Comparison of ENCODE assay signal across 9 cellular contexts in genomic region chr9:4680750-4681149, GRCh38. TPM values are rescaled to one million over a fixed set of nuclear protein-coding genes. Genes with fewer than 3 reads are reported as not detected.
DNase-seq lines count a peak whose midpoint lies in the region; ATAC-seq and TF ChIP-seq lines count a peak whose summit lies in the region.
"Had no signal": no experiment of that assay in that cellular context is flagged by ENCODE, and none has a peak within 500 bp of the region (broad histone marks: within the 10 kb centered on the region; RNA-seq: fewer than 3 reads in every experiment).

No MANE protein-coding gene starts in this region.

- intact Hi-C loops in cardiac septum (cut with DNase I) (no loop called here), right lobe of liver (cut with DNase I) (no loop called here), uterus (cut with DNase I; ENCODE audit: low total_unique reads) (no loop called here)

- WGBS in right lobe of liver (ENCODE audit: insufficient coverage, low coverage, low lambda C conversion rate, missing lambda C conversion rate): 33% methylated on average over 2 of the region's 2 CpGs

- TF ChIP-seq POLR2A in right lobe of liver (IDR thresholded peaks at IDR 0.05): peak; percentile 52
- no peak for TF ChIP-seq POLR2A in uterus (IDR thresholded peaks at IDR 0.05)

- H3K4me1 ChIP-seq in cardiac muscle cell (ENCODE audit: low read depth) (peaks cover 19% of the 10 kb centered on the region), right lobe of liver (peaks cover 0 to 17% (median 4%) of the 10 kb centered on the region in 4 donors), uterus (no peaks in the 10 kb centered on the region)

- H3K9me3 ChIP-seq in cardiac muscle cell (ENCODE audit: low read depth): no peaks in the 10 kb centered on the region
- H3K9me3 ChIP-seq in right lobe of liver: no peaks in the 10 kb centered on the region
- H3K9me3 ChIP-seq in uterus: no peaks in the 10 kb centered on the region

- peak in 1 of 2 donors; percentile 34 for DNase-seq in cardiac muscle cell (ENCODE audit: low read depth in 1 of 2, low spot score in 1 of 2)
- no peak for DNase-seq in cardiac septum (ENCODE audit: low spot score)
- no peak for DNase-seq in brain microvascular endothelial cell
- DNase-seq in right lobe of liver: no peak
- DNase-seq in uterus: no peak
- no peak for DNase-seq in KBM-7
- DNase-seq in T-helper 1 cell: no peak
- DNase-seq: CD4-positive, alpha-beta T cell had no signal

- no peak for TF ChIP-seq CTCF in cardiac muscle cell (IDR thresholded peaks at IDR 0.05; ENCODE audit: low read depth, low read length)
- no peak for TF ChIP-seq CTCF in brain microvascular endothelial cell (IDR thresholded peaks at IDR 0.05; ENCODE audit: low read depth, low read length, missing control alignments)
- no peak for TF ChIP-seq CTCF in right lobe of liver (IDR thresholded peaks at IDR 0.05)
- TF ChIP-seq CTCF in uterus (IDR thresholded peaks at IDR 0.05): no peak

- H3K4me3 ChIP-seq in cardiac muscle cell (peak overlapping the region; percentile 48), brain microvascular endothelial cell (ENCODE audit: low read depth, low read length) (peak overlapping the region; percentile 88), right lobe of liver (peak overlapping the region; percentile 76 to 91 (median 86)), uterus (peak overlapping the region in 1 of 2 donors; percentile 82)

- H3K27me3 ChIP-seq in cardiac muscle cell: no peaks in the 10 kb centered on the region
- no peaks in the 10 kb centered on the region for H3K27me3 ChIP-seq in brain microvascular endothelial cell (replicated peaks)
- H3K27me3 ChIP-seq in right lobe of liver: no peaks in the 10 kb centered on the region
- H3K27me3 ChIP-seq in uterus: no peaks in the 10 kb centered on the region

- peaks cover 4% of the 10 kb centered on the region for H3K36me3 ChIP-seq in cardiac muscle cell
- H3K36me3 ChIP-seq in brain microvascular endothelial cell (replicated peaks): peaks cover 5% of the 10 kb centered on the region
- peaks cover 0 to 10% (median 0%) of the 10 kb centered on the region in 4 donors for H3K36me3 ChIP-seq in right lobe of liver
- H3K36me3 ChIP-seq in uterus: no peaks in the 10 kb centered on the region

- ATAC-seq in right lobe of liver: peak; percentile 10 to 44 (median 32)
- ATAC-seq in GM18868 (IDR thresholded peaks at IDR 0.05; ENCODE audit: unreplicated experiment): no peak

- peak overlapping the region; percentile 95 for H3K27ac ChIP-seq in cardiac muscle cell
- H3K27ac ChIP-seq in brain microvascular endothelial cell: peak overlapping the region; percentile 93
- H3K27ac ChIP-seq in right lobe of liver: peak overlapping the region; percentile 93 to 99 (median 99)
- H3K27ac ChIP-seq in uterus: peak overlapping the region; percentile 94 to 95

- in situ Hi-C loops in brain microvascular endothelial cell (cut with HindIII; ENCODE audit: low pct_ligation_motif_present, low sequenced_read_pairs): no loop called here
- in situ Hi-C loops in KBM-7 (cut with MboI; ENCODE audit: low pct_unique_long_range_greater_than_20kb, low sequenced_read_pairs): no loop called here

RNA-seq across cellular contexts. Expression of gene CDC37L1, which starts 1.4 kb away (rescaled TPM):
- total RNA-seq in cardiac muscle cell: 23.1 and 39.2 TPM in 2 replicates
- 19.6 and 27.9 TPM in 2 replicates for polyA plus RNA-seq in cardiac muscle cell
- 43.0 TPM for total RNA-seq in cardiac septum
- 10 to 100 TPM; 20.9 to 42.4 (median 30.8) TPM for total RNA-seq in right lobe of liver
- total RNA-seq in uterus: 10 to 100 TPM; 21.1 to 50.5 (median 34.0) TPM

RNA-seq across cellular contexts. Expression of gene SPATA6L, which starts 14.5 kb away (rescaled TPM):
- 0.46 and 0.63 TPM in 2 replicates for total RNA-seq in cardiac muscle cell
- 1.3 and 2.2 TPM in 2 replicates for polyA plus RNA-seq in cardiac muscle cell
- total RNA-seq in cardiac septum: 2.4 TPM
- total RNA-seq in right lobe of liver: 10 to 100 TPM in 1 of 6 experiments, 1 to 10 TPM in 5; 3.7 to 18.8 (median 5.0) TPM
- 10 to 100 TPM in 1 of 4 donors, 1 to 10 TPM in 2, under 1 TPM in 1; 0.51 to 13.6 (median 6.5) TPM for total RNA-seq in uterus

RNA-seq across cellular contexts. Expression of gene PLPP6, which starts 18.7 kb away (rescaled TPM):
- total RNA-seq in cardiac muscle cell (14.7 and 15.8 TPM in 2 replicates), cardiac septum (2.7 TPM), right lobe of liver (10 to 100 TPM in 2 of 6 experiments, 1 to 10 TPM in 4; 7.8 to 12.4 (median 9.3) TPM), uterus (1 to 10 TPM; 5.6 to 8.3 (median 7.2) TPM)
- polyA plus RNA-seq in cardiac muscle cell: 11.7 and 18.8 TPM in 2 replicates
